Comparison of ENCODE assay signal across 13 cellular contexts in the genomic region with DNA sequence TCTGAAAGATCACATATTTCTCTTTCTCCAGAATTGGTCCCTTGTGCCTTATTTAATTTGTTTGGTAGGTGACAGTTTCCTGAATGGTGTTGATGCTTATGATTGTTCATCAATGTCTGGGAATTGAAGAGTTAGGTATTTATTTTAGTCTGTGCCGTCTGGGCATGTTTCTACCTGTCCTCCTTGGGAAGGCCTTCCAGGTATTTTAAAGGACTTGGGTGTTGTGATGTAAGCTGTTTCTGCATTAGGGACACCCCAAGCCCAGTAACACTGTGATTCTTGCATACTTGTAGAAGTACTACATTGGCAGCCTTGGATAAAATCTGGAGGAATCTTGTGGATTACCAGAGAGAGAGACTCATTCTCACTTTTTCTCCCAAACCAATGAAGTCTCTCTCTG.
DNase-seq lines count a peak whose midpoint lies in the region; ATAC-seq and TF ChIP-seq lines count a peak whose summit lies in the region.
"Had no signal": no experiment of that assay in that cellular context is flagged by ENCODE, and none has a peak within 500 bp of the region (broad histone marks: within the 10 kb centered on the region; RNA-seq: fewer than 3 reads in every experiment).

No MANE protein-coding gene starts in this region.

- no peak overlapping the region for H3K27ac Mint-ChIP-seq in MCF 10A (ENCODE audit: low read depth, unreplicated experiment)
- H3K27ac Mint-ChIP-seq: CD4-positive, CD25-positive, alpha-beta regulatory T cell had no signal

- H3K23ac ChIP-seq in mesendoderm (ENCODE audit: low read length): no peak overlapping the region

- no peaks in the 10 kb centered on the region for H3K27me3 ChIP-seq in breast epithelium
- no peaks in the 10 kb centered on the region for H3K27me3 ChIP-seq in right cardiac atrium (ENCODE audit: control insufficient read depth, insufficient read depth)
- no peaks in the 10 kb centered on the region for H3K27me3 ChIP-seq in mesendoderm (ENCODE audit: insufficient read depth, low read length, poor library complexity)
- H3K27me3 ChIP-seq: BLaER1 treated with 17β-estradiol and CSF1 and Interleukin-3, amounts not matched to agents 10 nM and 100 nM had no signal

- H3K79me1 ChIP-seq in mesendoderm (ENCODE audit: low read length): no peaks in the 10 kb centered on the region

- no peak overlapping the region for H3K18ac ChIP-seq in mesendoderm (ENCODE audit: low read length)

- CTCF ChIA-PET in MCF 10A (lab: Yijun Ruan, JAX): no interaction called here

- H3K4me3 ChIP-seq in breast epithelium: no peak overlapping the region
- no peak overlapping the region for H3K4me3 ChIP-seq in right cardiac atrium (ENCODE audit: low read length)
- H3K4me3 ChIP-seq in mesendoderm (ENCODE audit: low read length): no peak overlapping the region
- H3K4me3 ChIP-seq: BLaER1 treated with 17β-estradiol and CSF1 and Interleukin-3, amounts not matched to agents 10 nM and 100 nM had no signal

- H3K79me2 ChIP-seq in mesendoderm (ENCODE audit: control insufficient read depth, insufficient read depth, low read length): no peaks in the 10 kb centered on the region

- peaks cover 16% of the 10 kb centered on the region for H3K9me3 Mint-ChIP-seq in MCF 10A (ENCODE audit: unreplicated experiment)

- no peak overlapping the region for H3K9ac ChIP-seq in mesendoderm (ENCODE audit: low read length)
- H3K9ac ChIP-seq: BLaER1 treated with 17β-estradiol and CSF1 and Interleukin-3, amounts not matched to agents 10 nM and 100 nM had no signal

- no peaks in the 10 kb centered on the region for H3K4me1 ChIP-seq in breast epithelium
- no peaks in the 10 kb centered on the region for H3K4me1 ChIP-seq in right cardiac atrium (ENCODE audit: control insufficient read depth, insufficient read depth, low read length)
- no peaks in the 10 kb centered on the region for H3K4me1 ChIP-seq in mesendoderm (ENCODE audit: control insufficient read depth, low read depth, low read length)
- H3K4me1 ChIP-seq: BLaER1 treated with 17β-estradiol and CSF1 and Interleukin-3, amounts not matched to agents 10 nM and 100 nM had no signal

- WGBS in right cardiac atrium: 84% methylated on average over 1 of the region's 1 CpG
- no CpG with 5 or more reads among the region's 1 CpG for WGBS in mesendoderm (ENCODE audit: extremely low coverage, insufficient coverage, low lambda C conversion rate)

- H2AK5ac ChIP-seq in mesendoderm (ENCODE audit: low read length): no peak overlapping the region

- H3K36me3 Mint-ChIP-seq in MCF 10A (ENCODE audit: insufficient read depth, unreplicated experiment): no peaks in the 10 kb centered on the region
- H3K36me3 Mint-ChIP-seq: CD4-positive, CD25-positive, alpha-beta regulatory T cell had no signal

- POLR2A ChIA-PET in MCF 10A (lab: Yijun Ruan, JAX): no interaction called here

- no peak for TF ChIP-seq CTCF in MCF 10A (IDR thresholded peaks at IDR 0.05; ENCODE audit: unreplicated experiment)
- TF ChIP-seq CTCF in breast epithelium (IDR thresholded peaks at IDR 0.05): no peak

- ATAC-seq in right cardiac atrium (no peak), Right ventricle myocardium superior (ENCODE audit: poor library complexity) (no peak), HG03521 (IDR thresholded peaks at IDR 0.05; ENCODE audit: unreplicated experiment) (no peak)
- ATAC-seq: HepG2 had no signal

- DNase-seq in MCF 10A (ENCODE audit: unreplicated experiment): peak; percentile 17
- no peak for DNase-seq in breast epithelium (ENCODE audit: low spot score in 2 of 2)
- DNase-seq in right cardiac atrium: no peak
- no peak for DNase-seq in Right ventricle myocardium superior
- peak; percentile 3 for DNase-seq in mesendoderm
- no peak for DNase-seq in putamen (ENCODE audit: low spot score)
- DNase-seq: 8988T; CD4-positive, CD25-positive, alpha-beta regulatory T cell; DMS53; GF-D8 had no signal

- TF ChIP-seq POLR2A in breast epithelium (IDR thresholded peaks at IDR 0.05): no peak

- H3K4me2 ChIP-seq in mesendoderm (ENCODE audit: low read length): no peak overlapping the region
- H3K4me2 ChIP-seq: BLaER1 treated with 17β-estradiol and CSF1 and Interleukin-3, amounts not matched to agents 10 nM and 100 nM had no signal

- no peak overlapping the region for H3K4ac ChIP-seq in mesendoderm (ENCODE audit: low read depth, low read length)

- intact Hi-C loops in MCF 10A (cut with micrococcal nuclease) (no loop called here), breast epithelium (cut with DNase I; ENCODE audit: low total_unique reads) (no loop called here), right cardiac atrium (cut with DNase I) (no loop called here), Right ventricle myocardium superior (cut with DNase I) (no loop called here)

- H2BK5ac ChIP-seq in mesendoderm (ENCODE audit: low read length): no peak overlapping the region

- BruUV-seq in MCF 10A (replicated peaks; lab: Mats Ljungman, UMichigan): no TSS peak

- no peak overlapping the region for H2BK15ac ChIP-seq in mesendoderm (replicated peaks; ENCODE audit: low read depth)

- H3K4me3 Mint-ChIP-seq in MCF 10A (ENCODE audit: unreplicated experiment): no peak overlapping the region

- no peaks in the 10 kb centered on the region for H3K4me1 Mint-ChIP-seq in MCF 10A (ENCODE audit: insufficient read depth, unreplicated experiment)
- H3K4me1 Mint-ChIP-seq: CD4-positive, CD25-positive, alpha-beta regulatory T cell had no signal

- H3K9me3 ChIP-seq in breast epithelium: no peaks in the 10 kb centered on the region
- H3K9me3 ChIP-seq in right cardiac atrium (ENCODE audit: control insufficient read depth, low read length): no peaks in the 10 kb centered on the region

- H4K8ac ChIP-seq in mesendoderm (ENCODE audit: low read depth, low read length): no peak overlapping the region

- H3K27me3 Mint-ChIP-seq in MCF 10A (ENCODE audit: insufficient read depth, unreplicated experiment): no peaks in the 10 kb centered on the region
- H3K27me3 Mint-ChIP-seq: CD4-positive, CD25-positive, alpha-beta regulatory T cell had no signal

- no peak overlapping the region for H3K56ac ChIP-seq in mesendoderm (ENCODE audit: low read length)

- H3K27ac ChIP-seq in breast epithelium (no peak overlapping the region), right cardiac atrium (ENCODE audit: low read length) (peak overlapping the region; percentile 62), mesendoderm (ENCODE audit: low read depth, low read length) (no peak overlapping the region)
- H3K27ac ChIP-seq: BLaER1 treated with 17β-estradiol and CSF1 and Interleukin-3, amounts not matched to agents 10 nM and 100 nM had no signal

- no peak overlapping the region for H2BK120ac ChIP-seq in mesendoderm (ENCODE audit: low read depth, low read length)

- no peaks in the 10 kb centered on the region for H3K36me3 ChIP-seq in breast epithelium
- H3K36me3 ChIP-seq in mesendoderm (ENCODE audit: control insufficient read depth, insufficient read depth, low read length): no peaks in the 10 kb centered on the region
- H3K36me3 ChIP-seq: BLaER1 treated with 17β-estradiol and CSF1 and Interleukin-3, amounts not matched to agents 10 nM and 100 nM had no signal

- H4K5ac ChIP-seq in mesendoderm (ENCODE audit: low read length): no peak overlapping the region

Comparison
In these comparisons a context has a peak if more than half of its experiments do, and no peak if none do; other contexts are left out.
1. DNase-seq: peak in MCF 10A (single experiment) and mesendoderm (single experiment); none in breast epithelium (0 of 2), right cardiac atrium (0 of 3), Right ventricle myocardium superior (single experiment) and putamen (single experiment).